17 cellular contexts compared by ENCODE assay signal in the genomic region with DNA sequence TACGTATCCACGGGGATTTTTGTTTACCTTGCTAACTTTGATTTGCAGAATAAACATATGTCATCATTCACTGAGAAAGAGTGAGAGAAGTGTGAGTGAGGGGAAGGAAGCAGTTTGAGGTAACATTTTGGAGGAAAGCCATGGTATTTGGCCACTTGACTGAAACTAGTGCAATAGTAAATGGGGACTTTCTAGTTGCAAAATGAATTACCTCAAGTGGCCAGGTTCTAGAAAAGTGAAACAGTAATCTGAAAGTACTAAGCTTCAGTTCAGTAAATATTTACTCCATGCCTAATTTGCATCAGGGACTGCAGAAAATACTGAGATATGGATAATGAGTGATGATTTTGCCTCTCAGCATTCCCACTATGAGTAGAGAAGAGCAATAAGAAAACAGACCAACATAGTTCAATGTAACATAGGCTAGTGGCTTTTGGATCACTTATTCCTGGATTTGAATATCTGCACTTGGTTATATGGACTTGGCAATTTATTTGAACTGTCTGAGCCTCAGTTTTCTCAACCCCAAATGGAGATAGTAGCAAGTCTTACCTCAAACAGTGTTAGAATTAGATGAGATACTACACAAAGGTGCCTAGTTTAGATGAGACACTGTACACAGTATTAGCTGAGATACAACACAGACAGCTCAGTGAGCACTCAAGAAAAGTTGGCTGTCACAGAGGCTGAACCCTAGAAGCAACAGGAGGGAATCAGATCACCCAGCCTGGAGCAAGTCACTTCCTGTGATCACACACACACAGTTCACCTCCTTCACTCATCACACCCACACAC.
DNase-seq lines count a peak whose midpoint lies in the region; ATAC-seq, FAIRE-seq and TF ChIP-seq lines count a peak whose summit lies in the region.
"Had no signal": no experiment of that assay in that cellular context is flagged by ENCODE, and none has a peak within 500 bp of the region (broad histone marks: within the 10 kb centered on the region; RNA-seq: fewer than 3 reads in every experiment).

No MANE protein-coding gene starts in this region.

- FAIRE-seq in urothelium cell line (lab: Jason Lieb, UNC) (peak; percentile 44), H54 (lab: Jason Lieb, UNC) (no peak)
- FAIRE-seq: kidney had no signal

- no peak for TF ChIP-seq CTCF in spleen (IDR thresholded peaks at IDR 0.05 in 8 of 11, conservative IDR thresholded peaks at IDR 0.05 in 3 of 11)

- H3K27ac ChIP-seq in spleen: no peak overlapping the region
- H3K27ac ChIP-seq: gastrocnemius medialis had no signal

- no peaks in the 10 kb centered on the region for H3K36me3 ChIP-seq in spleen
- H3K36me3 ChIP-seq: gastrocnemius medialis had no signal

- no peak overlapping the region for H3K27ac Mint-ChIP-seq in activated T-helper 17 cell treated with anti-CD3 and anti-CD28 coated beads, Interleukin-2, amount 50 U/mL, for 72 hours
- H3K27ac Mint-ChIP-seq: CD8-positive, alpha-beta T cell had no signal

- intact Hi-C loops in spleen (cut with DNase I; ENCODE audit: low total_unique reads): no loop called here

- H3K27me3 ChIP-seq in spleen (replicated peaks in 1 of 7): no peaks in the 10 kb centered on the region
- H3K27me3 ChIP-seq: gastrocnemius medialis had no signal

- no peak for TF ChIP-seq POLR2A in spleen (IDR thresholded peaks at IDR 0.05)
- TF ChIP-seq POLR2A in H54 (IDR thresholded peaks at IDR 0.05; ENCODE audit: low read depth, low read length): no peak

- 60 to 91% (median 79%) methylated on average over 2 of the region's 2 CpGs for WGBS in spleen, 5 donors

- no peaks in the 10 kb centered on the region for H3K4me1 Mint-ChIP-seq in activated T-helper 17 cell treated with anti-CD3 and anti-CD28 coated beads, Interleukin-2, amount 50 U/mL, for 72 hours

- H3K4me3 Mint-ChIP-seq in activated T-helper 17 cell treated with anti-CD3 and anti-CD28 coated beads, Interleukin-2, amount 50 U/mL, for 72 hours: no peak overlapping the region
- H3K4me3 Mint-ChIP-seq: CD8-positive, alpha-beta T cell had no signal

- H3K9me3 ChIP-seq in spleen: no peaks in the 10 kb centered on the region
- H3K9me3 ChIP-seq: gastrocnemius medialis, SK-N-SH had no signal

- peaks cover 7% of the 10 kb centered on the region for H3K27me3 Mint-ChIP-seq in activated T-helper 17 cell treated with anti-CD3 and anti-CD28 coated beads, Interleukin-2, amount 50 U/mL, for 72 hours

- no peak for DNase-seq in urothelium cell line (ENCODE audit: low spot score)
- DNase-seq in spleen: no peak
- DNase-seq in H54 (ENCODE audit: insufficient read length, low spot score): no peak
- DNase-seq: activated T-cell treated with anti-CD3 and anti-CD28 coated beads, Interleukin-2, amount 50 U/mL, for 48 hours; anterior cingulate cortex; CD8-positive, alpha-beta T cell; effector CD4-positive, alpha-beta T cell; gastrocnemius medialis; kidney; NCI-H1436; NK-92 treated with Interleukin-12 subunit alpha and Interleukin-12 subunit beta, amount 100 ng/mL, for 24 hours; retina; SK-N-SH had no signal

- H3K9me3 Mint-ChIP-seq in activated T-helper 17 cell treated with anti-CD3 and anti-CD28 coated beads, Interleukin-2, amount 50 U/mL, for 72 hours: no peaks in the 10 kb centered on the region

- ATAC-seq in GM19324 (IDR thresholded peaks at IDR 0.05; ENCODE audit: low FRiP score, unreplicated experiment) (peak; percentile 91), HG02623 (IDR thresholded peaks at IDR 0.05; ENCODE audit: unreplicated experiment) (peak; percentile 81), HG03432 (IDR thresholded peaks at IDR 0.05; ENCODE audit: unreplicated experiment) (peak; percentile 92)
- ATAC-seq in activated T-helper 17 cell treated with anti-CD3 and anti-CD28 coated beads, Interleukin-2, amount 50 U/mL, for 72 hours (replicated peaks): no peak
- ATAC-seq: CD8-positive, alpha-beta T cell; gastrocnemius medialis had no signal

- H3K4me3 ChIP-seq in spleen: no peak overlapping the region
- H3K4me3 ChIP-seq: gastrocnemius medialis had no signal

- H3K4me1 ChIP-seq in spleen: no peaks in the 10 kb centered on the region
- H3K4me1 ChIP-seq: gastrocnemius medialis had no signal

- H3K36me3 Mint-ChIP-seq in activated T-helper 17 cell treated with anti-CD3 and anti-CD28 coated beads, Interleukin-2, amount 50 U/mL, for 72 hours (ENCODE audit: low read depth): no peaks in the 10 kb centered on the region
- H3K36me3 Mint-ChIP-seq: CD8-positive, alpha-beta T cell had no signal
